ENCODE assay signal across 26 cellular contexts in genomic region chr17:61238455-61238933, GRCh38.
DNase-seq lines count a peak whose midpoint lies in the region; TF ChIP-seq lines count a peak whose summit lies in the region.
"Had no signal": no experiment of that assay in that cellular context is flagged by ENCODE, and none has a peak within 500 bp of the region (broad histone marks: within the 10 kb centered on the region; RNA-seq: fewer than 3 reads in every experiment).

No MANE protein-coding gene starts in this region.

- no peaks in the 10 kb centered on the region for H3K9me3 Mint-ChIP-seq in activated T-helper 1 cell treated with anti-CD3 and anti-CD28 coated beads, Interleukin-12 subunit alpha, Interleukin-12 subunit beta, Interleukin-2, Interleukin-4 antibody, amounts not matched to agents 30 ng/mL and 10 ng/mL and 1 ng/mL, durations not matched to agents 14 hours and 24 hours and 36 hours
- H3K9me3 Mint-ChIP-seq: CD8-positive, alpha-beta memory T cell; naive thymus-derived CD8-positive, alpha-beta T cell had no signal

- H3K36me3 Mint-ChIP-seq in activated T-helper 1 cell treated with anti-CD3 and anti-CD28 coated beads, Interleukin-12 subunit alpha, Interleukin-12 subunit beta, Interleukin-2, Interleukin-4 antibody, amounts not matched to agents 30 ng/mL and 10 ng/mL and 1 ng/mL, durations not matched to agents 14 hours and 24 hours and 36 hours (ENCODE audit: low read depth) = no peaks in the 10 kb centered on the region

- H3K9me3 ChIP-seq in BLaER1 treated with 17β-estradiol and CSF1 and Interleukin-3, amounts not matched to agents 10 nM and 100 nM (replicated peaks in 1 of 11) = peaks cover 9 to 24% (median 15%) of the 10 kb centered on the region in 11 experiments
- H3K9me3 ChIP-seq in osteoblast (ENCODE audit: low read depth, low read length) = peaks cover 2% of the 10 kb centered on the region
- H3K9me3 ChIP-seq in OCI-LY7 (ENCODE audit: low read length) = no peaks in the 10 kb centered on the region
- H3K9me3 ChIP-seq: esophagus muscularis mucosa had no signal

- intact Hi-C loops in activated T-helper 1 cell treated with anti-CD3 and anti-CD28 coated beads, Interleukin-12 subunit alpha, Interleukin-12 subunit beta, Interleukin-2, Interleukin-4 antibody, amounts not matched to agents 30 ng/mL and 10 ng/mL and 1 ng/mL, durations not matched to agents 14 hours and 24 hours and 36 hours (cut with micrococcal nuclease) = loop anchor here (2.0 kb wide), 1 partner anchor 46 kb away; no protein-coding TSS in a partner anchor
- intact Hi-C loops in OCI-LY7 (cut with micrococcal nuclease; ENCODE audit: unreplicated experiment) = no loop called here

- no peak for TF ChIP-seq CTCF in osteoblast (IDR thresholded peaks at IDR 0.05; ENCODE audit: extremely low read depth, low read depth, low read length)
- TF ChIP-seq CTCF in OCI-LY7 (conservative IDR thresholded peaks at IDR 0.05; ENCODE audit: low read length) = no peak

- peak overlapping the region; percentile 1 for H3K27ac Mint-ChIP-seq in activated T-helper 1 cell treated with anti-CD3 and anti-CD28 coated beads, Interleukin-12 subunit alpha, Interleukin-12 subunit beta, Interleukin-2, Interleukin-4 antibody, amounts not matched to agents 30 ng/mL and 10 ng/mL and 1 ng/mL, durations not matched to agents 14 hours and 24 hours and 36 hours
- H3K27ac Mint-ChIP-seq: stimulated activated naive B cell treated with anti-CD40 and anti-IgM and Interleukin-4, amounts not matched to agents 10 μg/mL and 1 μg/mL and 100 μg/mL, for 72 hours had no signal

- CTCF ChIA-PET in HEK293T (lab: Yijun Ruan, JAX) (no interaction called here), OCI-LY7 (lab: Charles Lee; ENCODE audit: unreplicated experiment) (no interaction called here)

- no peak overlapping the region for H3K4me3 Mint-ChIP-seq in activated T-helper 1 cell treated with anti-CD3 and anti-CD28 coated beads, Interleukin-12 subunit alpha, Interleukin-12 subunit beta, Interleukin-2, Interleukin-4 antibody, amounts not matched to agents 30 ng/mL and 10 ng/mL and 1 ng/mL, durations not matched to agents 14 hours and 24 hours and 36 hours
- H3K4me3 Mint-ChIP-seq: naive thymus-derived CD8-positive, alpha-beta T cell; stimulated activated naive B cell treated with anti-CD40 and anti-IgM and Interleukin-4, amounts not matched to agents 10 μg/mL and 1 μg/mL and 100 μg/mL, for 72 hours had no signal

- BruUV-seq in OCI-LY7 (replicated peaks; lab: Mats Ljungman, UMichigan) = no TSS peak

- H3K4me1 Mint-ChIP-seq in activated T-helper 1 cell treated with anti-CD3 and anti-CD28 coated beads, Interleukin-12 subunit alpha, Interleukin-12 subunit beta, Interleukin-2, Interleukin-4 antibody, amounts not matched to agents 30 ng/mL and 10 ng/mL and 1 ng/mL, durations not matched to agents 14 hours and 24 hours and 36 hours (ENCODE audit: low read depth) = peaks cover 34% of the 10 kb centered on the region
- H3K4me1 Mint-ChIP-seq: CD8-positive, alpha-beta memory T cell had no signal

- H3K27me3 Mint-ChIP-seq in activated T-helper 1 cell treated with anti-CD3 and anti-CD28 coated beads, Interleukin-12 subunit alpha, Interleukin-12 subunit beta, Interleukin-2, Interleukin-4 antibody, amounts not matched to agents 30 ng/mL and 10 ng/mL and 1 ng/mL, durations not matched to agents 14 hours and 24 hours and 36 hours (ENCODE audit: insufficient read depth) = no peaks in the 10 kb centered on the region
- H3K27me3 Mint-ChIP-seq: naive thymus-derived CD8-positive, alpha-beta T cell; stimulated activated naive B cell treated with anti-CD40 and anti-IgM and Interleukin-4, amounts not matched to agents 10 μg/mL and 1 μg/mL and 100 μg/mL, for 72 hours had no signal

- peak overlapping the region; percentile 54 for H2AFZ ChIP-seq in osteoblast (ENCODE audit: low read length)
- H2AFZ ChIP-seq in OCI-LY7 (ENCODE audit: low read length) = no peak overlapping the region

- no peaks in the 10 kb centered on the region for H4K20me1 ChIP-seq in BLaER1 treated with 17β-estradiol and CSF1 and Interleukin-3, amounts not matched to agents 10 nM and 100 nM
- H4K20me1 ChIP-seq in osteoblast (ENCODE audit: insufficient read depth, low read length) (no peaks in the 10 kb centered on the region), OCI-LY7 (ENCODE audit: insufficient read depth, low read length) (no peaks in the 10 kb centered on the region)

- peaks cover 0 to 5% (median 0%) of the 10 kb centered on the region in 11 experiments; a peak in 2 of 22 replicates for H3K36me3 ChIP-seq in BLaER1 treated with 17β-estradiol and CSF1 and Interleukin-3, amounts not matched to agents 10 nM and 100 nM
- H3K36me3 ChIP-seq in osteoblast (ENCODE audit: insufficient read depth, low read length) (no peaks in the 10 kb centered on the region), OCI-LY7 (ENCODE audit: insufficient read depth, low read length) (no peaks in the 10 kb centered on the region)
- H3K36me3 ChIP-seq: esophagus muscularis mucosa, transverse colon had no signal

- H3K9me2 ChIP-seq in OCI-LY7 (ENCODE audit: insufficient read depth, low read length) = no peaks in the 10 kb centered on the region

- DNase-seq in HEK293T (ENCODE audit: extremely low spot score) (peak; percentile 43), osteoblast (ENCODE audit: insufficient read length, low spot score, missing footprints) (no peak), OCI-LY7 (ENCODE audit: low spot score) (no peak), GM19240 (ENCODE audit: insufficient read length, low spot score) (no peak), NCI-H526 treated with DMSO at 0.1 percent for 48 hours (lab: John Stamatoyannopoulos, UW) (no peak)
- no peak for DNase-seq in activated T-helper 1 cell treated with anti-CD3 and anti-CD28 coated beads, Interleukin-12 subunit alpha, Interleukin-12 subunit beta, Interleukin-2, Interleukin-4 antibody, amounts not matched to agents 30 ng/mL and 10 ng/mL and 1 ng/mL, durations not matched to agents 14 hours and 24 hours and 36 hours (ENCODE audit: low spot score)
- no peak for DNase-seq in activated effector memory CD4-positive, alpha-beta T cell treated with Interleukin-2 at 50 U/mL for 16 hours
- DNase-seq: activated CD4-positive, alpha-beta T cell treated with anti-CD3 and anti-CD28 coated beads, Interleukin-2, amount 50 U/mL, for 1 hour; activated naive CD4-positive, alpha-beta T cell treated with Interleukin-2 at 50 U/mL for 16 hours; CD8-positive, alpha-beta memory T cell; cerebellar nuclear complex; DMS79 treated with DMSO at 0.1 percent for 48 hours; effector CD4-positive, alpha-beta T cell; kidney glomerular epithelial cell; mesendoderm; naive thymus-derived CD8-positive, alpha-beta T cell; NCI-H2029 treated with DMSO at 0.1 percent for 48 hours; NCI-H446 treated with DMSO at 0.1 percent for 48 hours; posterior cingulate gyrus; SHP77; stimulated activated CD4-positive, alpha-beta T cell treated with anti-CD3 and anti-CD28 coated beads, Interleukin-2, amount 100 ng/mL, for 24 hours; stimulated activated naive B cell treated with anti-CD40 and anti-IgM and Interleukin-4, amounts not matched to agents 10 μg/mL and 1 μg/mL and 100 μg/mL, for 72 hours; transverse colon had no signal

- no peaks in the 10 kb centered on the region for H3K27me3 ChIP-seq in BLaER1 treated with 17β-estradiol and CSF1 and Interleukin-3, amounts not matched to agents 10 nM and 100 nM
- H3K27me3 ChIP-seq in osteoblast (ENCODE audit: insufficient read depth, low read length) = no peaks in the 10 kb centered on the region
- H3K27me3 ChIP-seq: esophagus muscularis mucosa, transverse colon had no signal

- H3K79me2 ChIP-seq in osteoblast (ENCODE audit: insufficient read depth, low read length) = no peaks in the 10 kb centered on the region
- no peaks in the 10 kb centered on the region for H3K79me2 ChIP-seq in OCI-LY7 (ENCODE audit: insufficient read depth, low read depth, low read length)

- H3K4me2 ChIP-seq in BLaER1 treated with 17β-estradiol and CSF1 and Interleukin-3, amounts not matched to agents 10 nM and 100 nM = peak overlapping the region in 7 of 11 experiments; percentile 9 to 68 (median 43); a peak in 10 of 22 replicates
- H3K4me2 ChIP-seq in osteoblast (ENCODE audit: insufficient read depth, low read length) (no peak overlapping the region), OCI-LY7 (ENCODE audit: low read length) (no peak overlapping the region)

- H3K9ac ChIP-seq in BLaER1 treated with 17β-estradiol and CSF1 and Interleukin-3, amounts not matched to agents 10 nM and 100 nM = no peak overlapping the region

- no peak overlapping the region for H3K27ac ChIP-seq in BLaER1 treated with 17β-estradiol and CSF1 and Interleukin-3, amounts not matched to agents 10 nM and 100 nM
- H3K27ac ChIP-seq in osteoblast (ENCODE audit: low read depth, low read length) (no peak overlapping the region), OCI-LY7 (ENCODE audit: low read depth, low read length, poor library complexity, severe bottlenecking) (no peak overlapping the region)

- H3K4me1 ChIP-seq in BLaER1 treated with 17β-estradiol and CSF1 and Interleukin-3, amounts not matched to agents 10 nM and 100 nM = peaks cover 0 to 11% (median 7%) of the 10 kb centered on the region in 10 experiments; a peak in 15 of 20 replicates
- H3K4me1 ChIP-seq in osteoblast (ENCODE audit: insufficient read depth, low read length) = peaks cover 24% of the 10 kb centered on the region
- no peaks in the 10 kb centered on the region for H3K4me1 ChIP-seq in OCI-LY7 (ENCODE audit: insufficient read depth, low read length, poor library complexity, severe bottlenecking)

- H3K4me3 ChIP-seq in BLaER1 treated with 17β-estradiol and CSF1 and Interleukin-3, amounts not matched to agents 10 nM and 100 nM = no peak overlapping the region
- H3K4me3 ChIP-seq in osteoblast (ENCODE audit: insufficient read depth, low read length) = no peak overlapping the region
- H3K4me3 ChIP-seq in OCI-LY7 (ENCODE audit: low read depth, low read length, poor library complexity, severe bottlenecking) = no peak overlapping the region
- H3K4me3 ChIP-seq: esophagus muscularis mucosa, skin epidermis, transverse colon had no signal

- POLR2A ChIA-PET in HEK293T (lab: Yijun Ruan, JAX) = no interaction called here
- POLR2A ChIA-PET in OCI-LY7 (lab: Charles Lee) = no interaction called here

TF ChIP-seq in HEK293T, 16 proteins besides CTCF, POLR2A, EP300 and RAD21:
- peak; percentile 77 for TF ChIP-seq CTBP1 (IDR thresholded peaks at IDR 0.05; ENCODE audit: borderline replicate concordance)
- TF ChIP-seq LEF1 (IDR thresholded peaks at IDR 0.05; ENCODE audit: borderline replicate concordance) = peak; percentile 40; the same call in 1 of the 2 replicates
- TF ChIP-seq SP1 (IDR thresholded peaks at IDR 0.05) = no peak
- TF ChIP-seq, protein P1, sequence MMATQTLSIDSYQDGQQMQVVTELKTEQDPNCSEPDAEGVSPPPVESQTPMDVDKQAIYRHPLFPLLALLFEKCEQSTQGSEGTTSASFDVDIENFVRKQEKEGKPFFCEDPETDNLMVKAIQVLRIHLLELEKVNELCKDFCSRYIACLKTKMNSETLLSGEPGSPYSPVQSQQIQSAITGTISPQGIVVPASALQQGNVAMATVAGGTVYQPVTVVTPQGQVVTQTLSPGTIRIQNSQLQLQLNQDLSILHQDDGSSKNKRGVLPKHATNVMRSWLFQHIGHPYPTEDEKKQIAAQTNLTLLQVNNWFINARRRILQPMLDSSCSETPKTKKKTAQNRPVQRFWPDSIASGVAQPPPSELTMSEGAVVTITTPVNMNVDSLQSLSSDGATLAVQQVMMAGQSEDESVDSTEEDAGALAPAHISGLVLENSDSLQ (IDR thresholded peaks at IDR 0.05) = peak; percentile 98
TF ChIP-seq in HEK293T: peak in this region for 3.

Comparison
In these comparisons a context has a peak if more than half of its experiments do, and no peak if none do; other contexts are left out.
1. H3K4me2 ChIP-seq: peak in BLaER1 treated with 17β-estradiol and CSF1 and Interleukin-3, amounts not matched to agents 10 nM and 100 nM (7 of 11); none in osteoblast (single experiment) and OCI-LY7 (single experiment).